17 cellular contexts compared by ENCODE assay signal in the genomic region with DNA sequence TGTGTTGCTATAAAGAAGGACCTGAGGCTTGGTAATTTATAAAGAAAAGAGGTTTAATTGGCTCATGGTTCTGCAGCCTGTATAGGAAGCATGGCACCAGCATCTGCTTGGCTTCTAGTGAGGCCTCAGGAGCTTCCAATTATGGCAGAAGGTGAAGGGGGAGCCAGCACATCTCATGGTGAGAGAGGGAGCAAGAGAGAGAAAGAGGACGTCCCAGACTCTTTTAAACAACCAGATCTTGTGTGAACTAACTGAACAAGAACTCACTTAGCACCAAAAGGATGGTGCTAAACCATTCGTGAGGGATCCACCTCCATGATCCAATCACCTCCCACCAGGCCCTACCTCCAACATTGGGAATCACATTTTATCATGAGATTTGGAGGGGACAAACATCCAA. TPM values are rescaled to one million over a fixed set of nuclear protein-coding genes. Genes with fewer than 3 reads are reported as not detected.
"Had no signal": no experiment of that assay in that cellular context is flagged by ENCODE, and none has a peak within 500 bp of the region (broad histone marks: within the 10 kb centered on the region; RNA-seq: fewer than 3 reads in every experiment).

No MANE protein-coding gene starts in this region.

- H3K9me3 Mint-ChIP-seq: activated naive CD8-positive, alpha-beta T cell treated with anti-CD3 and anti-CD28 coated beads for 36 hours; activated T-cell treated with anti-CD3 and anti-CD28 coated beads, Interleukin-2, amount 50 U/mL, for 4 hours; natural killer cell treated with Interleukin-12 subunit alpha and Interleukin-12 subunit beta and Interleukin-15 and Interleukin-18, amount 100 ng/mL, for 72 hours; stimulated activated memory B cell treated with anti-CD40 and anti-IgM and Interleukin-4, amounts not matched to agents 10 μg/mL and 1 μg/mL and 100 μg/mL, for 72 hours had no signal

- H3K4me1 ChIP-seq: uterus had no signal

- ATAC-seq: left ventricle myocardium superior; stimulated activated memory B cell treated with anti-CD40 and anti-IgM and Interleukin-4, amounts not matched to agents 10 μg/mL and 1 μg/mL and 100 μg/mL, for 72 hours had no signal

- H3K27ac ChIP-seq: dorsolateral prefrontal cortex, uterus had no signal

- H3K27me3 ChIP-seq: brain microvascular endothelial cell, esophagus muscularis mucosa, uterus had no signal

- H3K36me3 Mint-ChIP-seq: stimulated activated memory B cell treated with anti-CD40 and anti-IgM and Interleukin-4, amounts not matched to agents 10 μg/mL and 1 μg/mL and 100 μg/mL, for 72 hours had no signal

- H3K9me3 ChIP-seq: esophagus muscularis mucosa, uterus had no signal

- H3K4me3 Mint-ChIP-seq: activated naive CD8-positive, alpha-beta T cell treated with anti-CD3 and anti-CD28 coated beads for 36 hours; activated T-cell treated with anti-CD3 and anti-CD28 coated beads, Interleukin-2, amount 50 U/mL, for 4 hours; natural killer cell treated with Interleukin-12 subunit alpha and Interleukin-12 subunit beta and Interleukin-15 and Interleukin-18, amount 100 ng/mL, for 72 hours; stimulated activated memory B cell treated with anti-CD40 and anti-IgM and Interleukin-4, amounts not matched to agents 10 μg/mL and 1 μg/mL and 100 μg/mL, for 72 hours had no signal

- DNase-seq: activated CD4-positive, alpha-beta T cell treated with anti-CD3 and anti-CD28 coated beads for 1 hour; activated CD4-positive, alpha-beta T cell treated with anti-CD3 and anti-CD28 coated beads, Interleukin-2, amount 50 U/mL, for 4 hours; activated gamma-delta T cell treated with Interleukin-2 at 50 U/mL for 16 hours; activated naive CD8-positive, alpha-beta T cell treated with anti-CD3 and anti-CD28 coated beads for 36 hours; activated T-cell treated with anti-CD3 and anti-CD28 coated beads, Interleukin-2, amount 50 U/mL, for 4 hours; brain microvascular endothelial cell; dorsolateral prefrontal cortex; kidney glomerular epithelial cell; left ventricle myocardium superior; mesendoderm; posterior cingulate gyrus; retina; T1000; uterus had no signal

- H3K4me3 ChIP-seq: dorsolateral prefrontal cortex, esophagus muscularis mucosa, uterus had no signal

- H3K27me3 Mint-ChIP-seq: activated naive CD8-positive, alpha-beta T cell treated with anti-CD3 and anti-CD28 coated beads for 36 hours; stimulated activated memory B cell treated with anti-CD40 and anti-IgM and Interleukin-4, amounts not matched to agents 10 μg/mL and 1 μg/mL and 100 μg/mL, for 72 hours had no signal

- H3K27ac Mint-ChIP-seq: activated naive CD8-positive, alpha-beta T cell treated with anti-CD3 and anti-CD28 coated beads for 36 hours; stimulated activated memory B cell treated with anti-CD40 and anti-IgM and Interleukin-4, amounts not matched to agents 10 μg/mL and 1 μg/mL and 100 μg/mL, for 72 hours had no signal

- H3K36me3 ChIP-seq: esophagus muscularis mucosa, uterus had no signal

RNA-seq across cellular contexts. Expression of a gene that starts 56.4 kb away (rescaled TPM):
- total RNA-seq: left ventricle myocardium superior had no signal
